ENCODE assay signal across 1 cellular context in the genomic region with DNA sequence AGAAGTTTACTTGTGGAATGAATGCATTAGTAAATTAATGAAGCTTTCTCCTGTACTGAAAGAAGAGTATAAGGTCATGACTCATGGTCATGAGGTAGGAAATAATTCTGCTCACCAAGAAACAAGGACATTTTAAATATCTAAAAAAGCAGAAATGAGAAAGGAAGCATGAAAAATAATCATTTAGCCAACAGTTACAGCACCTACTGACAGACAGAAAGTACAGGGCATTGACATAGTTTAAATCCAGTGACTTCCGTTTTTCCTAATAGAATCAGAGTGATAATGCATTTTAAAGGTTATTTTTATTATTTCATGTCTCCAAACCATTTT.
TF ChIP-seq lines count a peak whose summit lies in the region.

No MANE protein-coding gene starts in this region.

TF ChIP-seq in GM12878, 131 proteins besides CTCF, POLR2A, EP300 and RAD21 (continues in another document):
- TF ChIP-seq NFYA (IDR thresholded peaks at IDR 0.05; ENCODE audit: borderline replicate concordance, low read depth, low read length) (no peak), CREB1 (IDR thresholded peaks at IDR 0.05; ENCODE audit: low read depth) (no peak), BMI1 (IDR thresholded peaks at IDR 0.05; ENCODE audit: borderline replicate concordance) (0 out of 2 replicates have a peak, but pooled peaks have one; percentile 23), HDAC2 (IDR thresholded peaks at IDR 0.05) (no peak), IRF4 (IDR thresholded peaks at IDR 0.05; ENCODE audit: low read depth, low read length) (no peak), HCFC1 (IDR thresholded peaks at IDR 0.05; ENCODE audit: low read length) (no peak), KAT2A (conservative IDR thresholded peaks at IDR 0.05; ENCODE audit: control insufficient read depth, low read depth, low read length) (no peak), SMARCA5 (IDR thresholded peaks at IDR 0.05) (0 out of 2 replicates have a peak, but pooled peaks have one; percentile 6)
- TF ChIP-seq, protein P1, sequence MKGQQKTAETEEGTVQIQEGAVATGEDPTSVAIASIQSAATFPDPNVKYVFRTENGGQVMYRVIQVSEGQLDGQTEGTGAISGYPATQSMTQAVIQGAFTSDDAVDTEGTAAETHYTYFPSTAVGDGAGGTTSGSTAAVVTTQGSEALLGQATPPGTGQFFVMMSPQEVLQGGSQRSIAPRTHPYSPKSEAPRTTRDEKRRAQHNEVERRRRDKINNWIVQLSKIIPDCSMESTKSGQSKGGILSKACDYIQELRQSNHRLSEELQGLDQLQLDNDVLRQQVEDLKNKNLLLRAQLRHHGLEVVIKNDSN (IDR thresholded peaks at IDR 0.05; ENCODE audit: borderline replicate concordance, extremely low read length, insufficient read depth, low read depth, low read length) = no peak
- TF ChIP-seq, protein P2, sequence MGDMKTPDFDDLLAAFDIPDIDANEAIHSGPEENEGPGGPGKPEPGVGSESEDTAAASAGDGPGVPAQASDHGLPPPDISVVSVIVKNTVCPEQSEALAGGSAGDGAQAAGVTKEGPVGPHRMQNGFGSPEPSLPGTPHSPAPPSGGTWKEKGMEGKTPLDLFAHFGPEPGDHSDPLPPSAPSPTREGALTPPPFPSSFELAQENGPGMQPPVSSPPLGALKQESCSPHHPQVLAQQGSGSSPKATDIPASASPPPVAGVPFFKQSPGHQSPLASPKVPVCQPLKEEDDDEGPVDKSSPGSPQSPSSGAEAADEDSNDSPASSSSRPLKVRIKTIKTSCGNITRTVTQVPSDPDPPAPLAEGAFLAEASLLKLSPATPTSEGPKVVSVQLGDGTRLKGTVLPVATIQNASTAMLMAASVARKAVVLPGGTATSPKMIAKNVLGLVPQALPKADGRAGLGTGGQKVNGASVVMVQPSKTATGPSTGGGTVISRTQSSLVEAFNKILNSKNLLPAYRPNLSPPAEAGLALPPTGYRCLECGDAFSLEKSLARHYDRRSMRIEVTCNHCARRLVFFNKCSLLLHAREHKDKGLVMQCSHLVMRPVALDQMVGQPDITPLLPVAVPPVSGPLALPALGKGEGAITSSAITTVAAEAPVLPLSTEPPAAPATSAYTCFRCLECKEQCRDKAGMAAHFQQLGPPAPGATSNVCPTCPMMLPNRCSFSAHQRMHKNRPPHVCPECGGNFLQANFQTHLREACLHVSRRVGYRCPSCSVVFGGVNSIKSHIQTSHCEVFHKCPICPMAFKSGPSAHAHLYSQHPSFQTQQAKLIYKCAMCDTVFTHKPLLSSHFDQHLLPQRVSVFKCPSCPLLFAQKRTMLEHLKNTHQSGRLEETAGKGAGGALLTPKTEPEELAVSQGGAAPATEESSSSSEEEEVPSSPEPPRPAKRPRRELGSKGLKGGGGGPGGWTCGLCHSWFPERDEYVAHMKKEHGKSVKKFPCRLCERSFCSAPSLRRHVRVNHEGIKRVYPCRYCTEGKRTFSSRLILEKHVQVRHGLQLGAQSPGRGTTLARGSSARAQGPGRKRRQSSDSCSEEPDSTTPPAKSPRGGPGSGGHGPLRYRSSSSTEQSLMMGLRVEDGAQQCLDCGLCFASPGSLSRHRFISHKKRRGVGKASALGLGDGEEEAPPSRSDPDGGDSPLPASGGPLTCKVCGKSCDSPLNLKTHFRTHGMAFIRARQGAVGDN (IDR thresholded peaks at IDR 0.05) = no peak
- TF ChIP-seq, protein P3, sequence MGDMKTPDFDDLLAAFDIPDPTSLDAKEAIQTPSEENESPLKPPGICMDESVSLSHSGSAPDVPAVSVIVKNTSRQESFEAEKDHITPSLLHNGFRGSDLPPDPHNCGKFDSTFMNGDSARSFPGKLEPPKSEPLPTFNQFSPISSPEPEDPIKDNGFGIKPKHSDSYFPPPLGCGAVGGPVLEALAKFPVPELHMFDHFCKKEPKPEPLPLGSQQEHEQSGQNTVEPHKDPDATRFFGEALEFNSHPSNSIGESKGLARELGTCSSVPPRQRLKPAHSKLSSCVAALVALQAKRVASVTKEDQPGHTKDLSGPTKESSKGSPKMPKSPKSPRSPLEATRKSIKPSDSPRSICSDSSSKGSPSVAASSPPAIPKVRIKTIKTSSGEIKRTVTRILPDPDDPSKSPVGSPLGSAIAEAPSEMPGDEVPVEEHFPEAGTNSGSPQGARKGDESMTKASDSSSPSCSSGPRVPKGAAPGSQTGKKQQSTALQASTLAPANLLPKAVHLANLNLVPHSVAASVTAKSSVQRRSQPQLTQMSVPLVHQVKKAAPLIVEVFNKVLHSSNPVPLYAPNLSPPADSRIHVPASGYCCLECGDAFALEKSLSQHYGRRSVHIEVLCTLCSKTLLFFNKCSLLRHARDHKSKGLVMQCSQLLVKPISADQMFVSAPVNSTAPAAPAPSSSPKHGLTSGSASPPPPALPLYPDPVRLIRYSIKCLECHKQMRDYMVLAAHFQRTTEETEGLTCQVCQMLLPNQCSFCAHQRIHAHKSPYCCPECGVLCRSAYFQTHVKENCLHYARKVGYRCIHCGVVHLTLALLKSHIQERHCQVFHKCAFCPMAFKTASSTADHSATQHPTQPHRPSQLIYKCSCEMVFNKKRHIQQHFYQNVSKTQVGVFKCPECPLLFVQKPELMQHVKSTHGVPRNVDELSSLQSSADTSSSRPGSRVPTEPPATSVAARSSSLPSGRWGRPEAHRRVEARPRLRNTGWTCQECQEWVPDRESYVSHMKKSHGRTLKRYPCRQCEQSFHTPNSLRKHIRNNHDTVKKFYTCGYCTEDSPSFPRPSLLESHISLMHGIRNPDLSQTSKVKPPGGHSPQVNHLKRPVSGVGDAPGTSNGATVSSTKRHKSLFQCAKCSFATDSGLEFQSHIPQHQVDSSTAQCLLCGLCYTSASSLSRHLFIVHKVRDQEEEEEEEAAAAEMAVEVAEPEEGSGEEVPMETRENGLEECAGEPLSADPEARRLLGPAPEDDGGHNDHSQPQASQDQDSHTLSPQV (IDR thresholded peaks at IDR 0.05) = no peak
- TF ChIP-seq, protein P4, sequence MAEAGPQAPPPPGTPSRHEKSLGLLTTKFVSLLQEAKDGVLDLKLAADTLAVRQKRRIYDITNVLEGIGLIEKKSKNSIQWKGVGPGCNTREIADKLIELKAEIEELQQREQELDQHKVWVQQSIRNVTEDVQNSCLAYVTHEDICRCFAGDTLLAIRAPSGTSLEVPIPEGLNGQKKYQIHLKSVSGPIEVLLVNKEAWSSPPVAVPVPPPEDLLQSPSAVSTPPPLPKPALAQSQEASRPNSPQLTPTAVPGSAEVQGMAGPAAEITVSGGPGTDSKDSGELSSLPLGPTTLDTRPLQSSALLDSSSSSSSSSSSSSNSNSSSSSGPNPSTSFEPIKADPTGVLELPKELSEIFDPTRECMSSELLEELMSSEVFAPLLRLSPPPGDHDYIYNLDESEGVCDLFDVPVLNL (IDR thresholded peaks at IDR 0.05; ENCODE audit: low read depth, low read length) = no peak
- TF ChIP-seq, protein P5, sequence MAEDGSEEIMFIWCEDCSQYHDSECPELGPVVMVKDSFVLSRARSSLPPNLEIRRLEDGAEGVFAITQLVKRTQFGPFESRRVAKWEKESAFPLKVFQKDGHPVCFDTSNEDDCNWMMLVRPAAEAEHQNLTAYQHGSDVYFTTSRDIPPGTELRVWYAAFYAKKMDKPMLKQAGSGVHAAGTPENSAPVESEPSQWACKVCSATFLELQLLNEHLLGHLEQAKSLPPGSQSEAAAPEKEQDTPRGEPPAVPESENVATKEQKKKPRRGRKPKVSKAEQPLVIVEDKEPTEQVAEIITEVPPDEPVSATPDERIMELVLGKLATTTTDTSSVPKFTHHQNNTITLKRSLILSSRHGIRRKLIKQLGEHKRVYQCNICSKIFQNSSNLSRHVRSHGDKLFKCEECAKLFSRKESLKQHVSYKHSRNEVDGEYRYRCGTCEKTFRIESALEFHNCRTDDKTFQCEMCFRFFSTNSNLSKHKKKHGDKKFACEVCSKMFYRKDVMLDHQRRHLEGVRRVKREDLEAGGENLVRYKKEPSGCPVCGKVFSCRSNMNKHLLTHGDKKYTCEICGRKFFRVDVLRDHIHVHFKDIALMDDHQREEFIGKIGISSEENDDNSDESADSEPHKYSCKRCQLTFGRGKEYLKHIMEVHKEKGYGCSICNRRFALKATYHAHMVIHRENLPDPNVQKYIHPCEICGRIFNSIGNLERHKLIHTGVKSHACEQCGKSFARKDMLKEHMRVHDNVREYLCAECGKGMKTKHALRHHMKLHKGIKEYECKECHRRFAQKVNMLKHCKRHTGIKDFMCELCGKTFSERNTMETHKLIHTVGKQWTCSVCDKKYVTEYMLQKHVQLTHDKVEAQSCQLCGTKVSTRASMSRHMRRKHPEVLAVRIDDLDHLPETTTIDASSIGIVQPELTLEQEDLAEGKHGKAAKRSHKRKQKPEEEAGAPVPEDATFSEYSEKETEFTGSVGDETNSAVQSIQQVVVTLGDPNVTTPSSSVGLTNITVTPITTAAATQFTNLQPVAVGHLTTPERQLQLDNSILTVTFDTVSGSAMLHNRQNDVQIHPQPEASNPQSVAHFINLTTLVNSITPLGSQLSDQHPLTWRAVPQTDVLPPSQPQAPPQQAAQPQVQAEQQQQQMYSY (CRISPR knock-in tag; IDR thresholded peaks at IDR 0.05) = no peak
- TF ChIP-seq, protein P6, sequence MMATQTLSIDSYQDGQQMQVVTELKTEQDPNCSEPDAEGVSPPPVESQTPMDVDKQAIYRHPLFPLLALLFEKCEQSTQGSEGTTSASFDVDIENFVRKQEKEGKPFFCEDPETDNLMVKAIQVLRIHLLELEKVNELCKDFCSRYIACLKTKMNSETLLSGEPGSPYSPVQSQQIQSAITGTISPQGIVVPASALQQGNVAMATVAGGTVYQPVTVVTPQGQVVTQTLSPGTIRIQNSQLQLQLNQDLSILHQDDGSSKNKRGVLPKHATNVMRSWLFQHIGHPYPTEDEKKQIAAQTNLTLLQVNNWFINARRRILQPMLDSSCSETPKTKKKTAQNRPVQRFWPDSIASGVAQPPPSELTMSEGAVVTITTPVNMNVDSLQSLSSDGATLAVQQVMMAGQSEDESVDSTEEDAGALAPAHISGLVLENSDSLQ (IDR thresholded peaks at IDR 0.05) = peak; percentile 56; the same call in 1 of the 2 replicates
- TF ChIP-seq, protein P7, sequence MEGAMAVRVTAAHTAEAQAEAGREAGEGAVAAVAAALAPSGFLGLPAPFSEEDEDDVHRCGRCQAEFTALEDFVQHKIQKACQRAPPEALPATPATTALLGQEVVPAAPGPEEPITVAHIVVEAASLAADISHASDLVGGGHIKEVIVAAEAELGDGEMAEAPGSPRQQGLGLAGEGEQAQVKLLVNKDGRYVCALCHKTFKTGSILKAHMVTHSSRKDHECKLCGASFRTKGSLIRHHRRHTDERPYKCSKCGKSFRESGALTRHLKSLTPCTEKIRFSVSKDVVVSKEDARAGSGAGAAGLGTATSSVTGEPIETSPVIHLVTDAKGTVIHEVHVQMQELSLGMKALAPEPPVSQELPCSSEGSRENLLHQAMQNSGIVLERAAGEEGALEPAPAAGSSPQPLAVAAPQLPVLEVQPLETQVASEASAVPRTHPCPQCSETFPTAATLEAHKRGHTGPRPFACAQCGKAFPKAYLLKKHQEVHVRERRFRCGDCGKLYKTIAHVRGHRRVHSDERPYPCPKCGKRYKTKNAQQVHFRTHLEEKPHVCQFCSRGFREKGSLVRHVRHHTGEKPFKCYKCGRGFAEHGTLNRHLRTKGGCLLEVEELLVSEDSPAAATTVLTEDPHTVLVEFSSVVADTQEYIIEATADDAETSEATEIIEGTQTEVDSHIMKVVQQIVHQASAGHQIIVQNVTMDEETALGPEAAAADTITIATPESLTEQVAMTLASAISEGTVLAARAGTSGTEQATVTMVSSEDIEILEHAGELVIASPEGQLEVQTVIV (IDR thresholded peaks at IDR 0.05; ENCODE audit: borderline replicate concordance, partially characterized antibody) = no peak
- TF ChIP-seq, protein P8, sequence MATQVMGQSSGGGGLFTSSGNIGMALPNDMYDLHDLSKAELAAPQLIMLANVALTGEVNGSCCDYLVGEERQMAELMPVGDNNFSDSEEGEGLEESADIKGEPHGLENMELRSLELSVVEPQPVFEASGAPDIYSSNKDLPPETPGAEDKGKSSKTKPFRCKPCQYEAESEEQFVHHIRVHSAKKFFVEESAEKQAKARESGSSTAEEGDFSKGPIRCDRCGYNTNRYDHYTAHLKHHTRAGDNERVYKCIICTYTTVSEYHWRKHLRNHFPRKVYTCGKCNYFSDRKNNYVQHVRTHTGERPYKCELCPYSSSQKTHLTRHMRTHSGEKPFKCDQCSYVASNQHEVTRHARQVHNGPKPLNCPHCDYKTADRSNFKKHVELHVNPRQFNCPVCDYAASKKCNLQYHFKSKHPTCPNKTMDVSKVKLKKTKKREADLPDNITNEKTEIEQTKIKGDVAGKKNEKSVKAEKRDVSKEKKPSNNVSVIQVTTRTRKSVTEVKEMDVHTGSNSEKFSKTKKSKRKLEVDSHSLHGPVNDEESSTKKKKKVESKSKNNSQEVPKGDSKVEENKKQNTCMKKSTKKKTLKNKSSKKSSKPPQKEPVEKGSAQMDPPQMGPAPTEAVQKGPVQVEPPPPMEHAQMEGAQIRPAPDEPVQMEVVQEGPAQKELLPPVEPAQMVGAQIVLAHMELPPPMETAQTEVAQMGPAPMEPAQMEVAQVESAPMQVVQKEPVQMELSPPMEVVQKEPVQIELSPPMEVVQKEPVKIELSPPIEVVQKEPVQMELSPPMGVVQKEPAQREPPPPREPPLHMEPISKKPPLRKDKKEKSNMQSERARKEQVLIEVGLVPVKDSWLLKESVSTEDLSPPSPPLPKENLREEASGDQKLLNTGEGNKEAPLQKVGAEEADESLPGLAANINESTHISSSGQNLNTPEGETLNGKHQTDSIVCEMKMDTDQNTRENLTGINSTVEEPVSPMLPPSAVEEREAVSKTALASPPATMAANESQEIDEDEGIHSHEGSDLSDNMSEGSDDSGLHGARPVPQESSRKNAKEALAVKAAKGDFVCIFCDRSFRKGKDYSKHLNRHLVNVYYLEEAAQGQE (IDR thresholded peaks at IDR 0.05; ENCODE audit: low read depth, low read length) = no peak
- TF ChIP-seq, protein P9, sequence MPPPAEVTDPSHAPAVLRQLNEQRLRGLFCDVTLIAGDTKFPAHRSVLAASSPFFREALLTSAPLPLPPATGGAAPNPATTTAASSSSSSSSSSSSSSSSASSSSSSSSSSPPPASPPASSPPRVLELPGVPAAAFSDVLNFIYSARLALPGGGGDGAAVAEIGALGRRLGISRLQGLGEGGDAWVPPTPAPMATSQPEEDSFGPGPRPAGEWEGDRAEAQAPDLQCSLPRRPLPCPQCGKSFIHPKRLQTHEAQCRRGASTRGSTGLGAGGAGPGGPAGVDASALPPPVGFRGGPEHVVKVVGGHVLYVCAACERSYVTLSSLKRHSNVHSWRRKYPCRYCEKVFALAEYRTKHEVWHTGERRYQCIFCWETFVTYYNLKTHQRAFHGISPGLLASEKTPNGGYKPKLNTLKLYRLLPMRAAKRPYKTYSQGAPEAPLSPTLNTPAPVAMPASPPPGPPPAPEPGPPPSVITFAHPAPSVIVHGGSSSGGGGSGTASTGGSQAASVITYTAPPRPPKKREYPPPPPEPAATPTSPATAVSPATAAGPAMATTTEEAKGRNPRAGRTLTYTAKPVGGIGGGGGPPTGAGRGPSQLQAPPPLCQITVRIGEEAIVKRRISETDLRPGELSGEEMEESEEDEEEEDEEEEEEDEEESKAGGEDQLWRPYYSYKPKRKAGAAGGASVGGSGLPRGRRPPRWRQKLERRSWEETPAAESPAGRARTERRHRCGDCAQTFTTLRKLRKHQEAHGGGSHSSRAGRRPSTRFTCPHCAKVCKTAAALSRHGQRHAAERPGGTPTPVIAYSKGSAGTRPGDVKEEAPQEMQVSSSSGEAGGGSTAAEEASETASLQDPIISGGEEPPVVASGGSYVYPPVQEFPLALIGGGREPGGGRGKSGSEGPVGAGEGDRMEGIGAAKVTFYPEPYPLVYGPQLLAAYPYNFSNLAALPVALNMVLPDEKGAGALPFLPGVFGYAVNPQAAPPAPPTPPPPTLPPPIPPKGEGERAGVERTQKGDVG (CRISPR knock-in tag; IDR thresholded peaks at IDR 0.05) = no peak
- TF ChIP-seq, protein P10, sequence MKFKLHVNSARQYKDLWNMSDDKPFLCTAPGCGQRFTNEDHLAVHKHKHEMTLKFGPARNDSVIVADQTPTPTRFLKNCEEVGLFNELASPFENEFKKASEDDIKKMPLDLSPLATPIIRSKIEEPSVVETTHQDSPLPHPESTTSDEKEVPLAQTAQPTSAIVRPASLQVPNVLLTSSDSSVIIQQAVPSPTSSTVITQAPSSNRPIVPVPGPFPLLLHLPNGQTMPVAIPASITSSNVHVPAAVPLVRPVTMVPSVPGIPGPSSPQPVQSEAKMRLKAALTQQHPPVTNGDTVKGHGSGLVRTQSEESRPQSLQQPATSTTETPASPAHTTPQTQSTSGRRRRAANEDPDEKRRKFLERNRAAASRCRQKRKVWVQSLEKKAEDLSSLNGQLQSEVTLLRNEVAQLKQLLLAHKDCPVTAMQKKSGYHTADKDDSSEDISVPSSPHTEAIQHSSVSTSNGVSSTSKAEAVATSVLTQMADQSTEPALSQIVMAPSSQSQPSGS (IDR thresholded peaks at IDR 0.05; ENCODE audit: low read length) = 0 out of 2 replicates have a peak, but pooled peaks have one; percentile 46
